ENCODE assay signal across 11 cellular contexts in the genomic region with DNA sequence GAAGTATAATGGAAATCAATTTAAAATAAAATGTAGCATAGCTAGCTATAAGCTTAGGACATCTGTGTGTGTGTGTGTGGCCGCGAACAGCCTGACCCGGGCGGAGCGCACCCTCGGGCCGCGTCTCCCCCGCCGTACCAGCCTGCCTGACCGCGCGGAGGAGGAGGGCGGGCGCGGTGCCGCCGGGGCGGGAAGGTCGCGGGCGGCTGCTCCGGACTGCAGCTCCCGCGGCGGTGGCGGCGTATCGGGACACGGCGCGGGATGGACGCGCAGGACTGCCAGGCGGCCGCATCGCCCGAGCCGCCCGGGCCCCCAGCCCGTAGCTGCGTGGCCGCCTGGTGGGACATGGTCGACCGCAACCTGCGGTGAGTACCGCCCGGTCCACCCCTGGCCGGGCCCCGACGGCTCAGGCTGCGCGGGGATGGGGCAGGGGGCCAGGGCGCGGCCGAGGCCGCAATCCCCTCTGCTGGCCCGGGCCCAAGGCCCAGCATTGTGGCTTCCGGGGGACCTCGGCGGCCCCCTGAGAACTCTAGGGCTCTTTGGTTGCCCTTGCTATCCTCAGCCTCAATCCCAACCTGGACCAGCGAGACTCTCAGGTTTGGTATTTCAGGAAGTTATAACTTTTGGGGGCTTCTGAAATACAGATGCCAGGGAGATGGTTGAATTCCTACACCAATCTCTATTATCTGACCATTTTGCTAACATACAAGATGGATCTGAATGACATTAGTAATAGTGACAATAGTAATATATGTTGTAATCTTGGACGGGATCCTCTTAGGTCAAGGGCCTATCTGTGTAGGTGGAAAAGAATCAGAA. TPM values are rescaled to one million over a fixed set of nuclear protein-coding genes. Genes with fewer than 3 reads are reported as not detected.
A peak's percentile ranks its signal among the peaks of the same experiment; 100 is the strongest.
DNase-seq lines count a peak whose midpoint lies in the region; ATAC-seq lines count a peak whose summit lies in the region.
"Had no signal": no experiment of that assay in that cellular context is flagged by ENCODE, and none has a peak within 500 bp of the region (broad histone marks: within the 10 kb centered on the region; RNA-seq: fewer than 3 reads in every experiment).

Gene ABHD12B, plus strand, starts transcription at position 140 of the 819 bp plus-strand sequence. Its CDS starts 122 bp downstream, at position 262.

- ATAC-seq in sciatic nerve (peak; percentile 55), HG03097 (IDR thresholded peaks at IDR 0.05; ENCODE audit: low FRiP score, unreplicated experiment) (no peak)
- ATAC-seq: activated CD8-positive, alpha-beta memory T cell treated with anti-CD3 and anti-CD28 coated beads, Interleukin-2, amount 10 ng/mL, durations not matched to agents 7 days and 5 days had no signal

- intact Hi-C loops in sciatic nerve (cut with DNase I), result no loop called here

- H3K36me3 ChIP-seq in ES-I3 (ENCODE audit: insufficient read depth, low read length), result no peaks in the 10 kb centered on the region

- no peaks in the 10 kb centered on the region for H3K9me3 ChIP-seq in ES-I3 (ENCODE audit: control insufficient read depth, insufficient read depth, low read length)

- H3K9ac ChIP-seq in ES-I3 (ENCODE audit: low read depth, low read length), result peak within 1 kb of the TSS; percentile 57; the same call in 1 of the 2 replicates

- H3K4me1 ChIP-seq in ES-I3 (ENCODE audit: insufficient read depth, low read length), result peaks cover 9% of the 10 kb centered on the region; the same call in 1 of the 2 replicates

- DNase-seq in astrocyte of the hippocampus (ENCODE audit: low read depth, low spot score) (peak; percentile 40), iPS-NIHi11 (ENCODE audit: low spot score) (peak; percentile 58), sciatic nerve (ENCODE audit: low spot score) (no peak), H4 (ENCODE audit: low spot score) (no peak), mesenteric fat pad (ENCODE audit: low spot score) (no peak), NCI-H82 (lab: John Stamatoyannopoulos, UW) (no peak)
- DNase-seq: activated CD8-positive, alpha-beta memory T cell treated with anti-CD3 and anti-CD28 coated beads, Interleukin-2, amount 10 ng/mL, durations not matched to agents 7 days and 5 days; SIG-M5 had no signal

RNA-seq across cellular contexts. Expression of gene ABHD12B, which starts in this region (rescaled TPM):
- not detected for total RNA-seq in sciatic nerve
- not detected in 2 replicates for total RNA-seq in H4 (2014; rRNA removed; shearing (Covaris generic))
- total RNA-seq in mesenteric fat pad, result not detected
- total RNA-seq: activated CD8-positive, alpha-beta memory T cell treated with anti-CD3 and anti-CD28 coated beads, Interleukin-2, amount 10 ng/mL, durations not matched to agents 7 days and 5 days; dermis microvascular lymphatic vessel endothelial cell had no signal

Comparison
In these comparisons a context has a peak if more than half of its experiments do, and no peak if none do; other contexts are left out.
1. Peak in ATAC-seq in sciatic nerve; RNA of the gene not detected or under 1 TPM.
2. DNase-seq: peak in astrocyte of the hippocampus (single experiment) and iPS-NIHi11 (single experiment); none in sciatic nerve (single experiment), H4 (single experiment), mesenteric fat pad (single experiment) and NCI-H82 (single experiment).